15 cellular contexts compared by ENCODE assay signal in the genomic region with DNA sequence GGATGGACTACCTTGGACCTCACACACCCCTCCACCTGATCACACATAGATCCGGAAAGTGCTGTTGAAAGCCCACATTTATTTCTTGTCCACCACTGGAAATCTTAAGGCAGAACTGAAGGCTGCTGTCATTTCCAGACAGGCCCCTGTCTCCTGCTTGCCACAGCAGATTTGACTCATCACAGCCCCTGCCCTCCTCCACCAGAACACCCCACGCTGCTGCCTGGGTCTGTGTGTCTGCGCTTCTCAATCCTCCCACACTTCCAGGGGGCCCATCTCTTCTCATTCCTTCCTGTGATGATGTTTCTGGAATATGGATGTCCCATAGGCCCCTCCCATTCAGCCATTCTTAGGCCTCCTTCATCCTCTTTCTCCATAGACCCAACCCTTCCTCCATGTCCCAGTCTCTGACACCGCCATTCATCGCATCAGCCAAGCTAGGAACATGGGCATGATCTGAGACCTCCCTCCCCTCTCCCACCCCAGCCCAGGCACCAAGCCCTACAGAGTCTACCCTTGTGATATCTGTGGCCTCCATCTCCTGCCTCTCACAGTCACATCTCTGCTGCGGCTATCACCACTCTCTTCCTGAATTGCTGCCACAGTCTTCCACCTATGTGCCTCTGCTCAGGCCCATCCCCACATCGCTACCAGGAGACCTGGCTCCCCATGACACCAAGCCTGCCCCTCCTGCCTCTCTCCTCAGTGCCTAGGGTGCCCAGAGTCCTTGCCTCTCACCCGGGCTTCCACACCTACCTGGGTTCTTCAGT.
"Had no signal": no experiment of that assay in that cellular context is flagged by ENCODE, and none has a peak within 500 bp of the region (broad histone marks: within the 10 kb centered on the region; RNA-seq: fewer than 3 reads in every experiment).

No MANE protein-coding gene starts in this region.

- H3K4me3 Mint-ChIP-seq: activated naive CD4-positive, alpha-beta T cell treated with anti-CD3 and anti-CD28 coated beads for 36 hours; activated T-helper 1 cell treated with anti-CD3 and anti-CD28 coated beads, Interleukin-12 subunit alpha, Interleukin-12 subunit beta, Interleukin-2, Interleukin-4 antibody, amounts not matched to agents 30 ng/mL and 10 ng/mL and 1 ng/mL, durations not matched to agents 14 hours and 24 hours and 36 hours; memory B cell; neural crest cell had no signal

- H3K36me3 Mint-ChIP-seq: memory B cell had no signal

- H3K9me3 Mint-ChIP-seq: activated naive CD4-positive, alpha-beta T cell treated with anti-CD3 and anti-CD28 coated beads for 36 hours; activated T-helper 1 cell treated with anti-CD3 and anti-CD28 coated beads, Interleukin-12 subunit alpha, Interleukin-12 subunit beta, Interleukin-2, Interleukin-4 antibody, amounts not matched to agents 30 ng/mL and 10 ng/mL and 1 ng/mL, durations not matched to agents 14 hours and 24 hours and 36 hours; memory B cell had no signal

- H3K27ac Mint-ChIP-seq: activated naive CD4-positive, alpha-beta T cell treated with anti-CD3 and anti-CD28 coated beads for 36 hours; activated T-helper 1 cell treated with anti-CD3 and anti-CD28 coated beads, Interleukin-12 subunit alpha, Interleukin-12 subunit beta, Interleukin-2, Interleukin-4 antibody, amounts not matched to agents 30 ng/mL and 10 ng/mL and 1 ng/mL, durations not matched to agents 14 hours and 24 hours and 36 hours; memory B cell had no signal

- H3K9ac ChIP-seq: parathyroid adenoma had no signal

- H3K27ac ChIP-seq: parathyroid adenoma, transverse colon had no signal

- ATAC-seq: activated CD4-positive, CD25-positive, alpha-beta regulatory T cell treated with anti-CD3 and anti-CD28 coated beads, Interleukin-2, amount 50 U/mL, for 24 hours; esophagus mucosa; left cardiac atrium had no signal

- H2AFZ ChIP-seq: parathyroid adenoma had no signal

- H3K27me3 Mint-ChIP-seq: memory B cell had no signal

- H3K36me3 ChIP-seq: transverse colon had no signal

- H3K9me3 ChIP-seq: transverse colon had no signal

- H3K4me3 ChIP-seq: transverse colon had no signal

- H3K27me3 ChIP-seq: transverse colon had no signal

- DNase-seq: activated CD4-positive, alpha-beta T cell treated with anti-CD3 and anti-CD28 coated beads, Interleukin-2, amount 50 U/mL, for 48 hours; activated CD8-positive, alpha-beta memory T cell treated with anti-CD3 and anti-CD28 coated beads, Interleukin-2, amount 50 U/mL, for 4 hours; activated naive CD4-positive, alpha-beta T cell treated with anti-CD3 and anti-CD28 coated beads for 36 hours; central memory CD4-positive, alpha-beta T cell; left cardiac atrium; SIG-M5; stimulated activated CD4-positive, alpha-beta T cell treated with anti-CD3 and anti-CD28 coated beads, Interleukin-15, amount 100 ng/mL, for 24 hours; stimulated activated CD4-positive, alpha-beta T cell treated with anti-CD3 and anti-CD28 coated beads, Interleukin-4, amount 100 ng/mL, for 4 hours; transverse colon had no signal
